ENCODE assay signal across 8 cellular contexts in the genomic region with DNA sequence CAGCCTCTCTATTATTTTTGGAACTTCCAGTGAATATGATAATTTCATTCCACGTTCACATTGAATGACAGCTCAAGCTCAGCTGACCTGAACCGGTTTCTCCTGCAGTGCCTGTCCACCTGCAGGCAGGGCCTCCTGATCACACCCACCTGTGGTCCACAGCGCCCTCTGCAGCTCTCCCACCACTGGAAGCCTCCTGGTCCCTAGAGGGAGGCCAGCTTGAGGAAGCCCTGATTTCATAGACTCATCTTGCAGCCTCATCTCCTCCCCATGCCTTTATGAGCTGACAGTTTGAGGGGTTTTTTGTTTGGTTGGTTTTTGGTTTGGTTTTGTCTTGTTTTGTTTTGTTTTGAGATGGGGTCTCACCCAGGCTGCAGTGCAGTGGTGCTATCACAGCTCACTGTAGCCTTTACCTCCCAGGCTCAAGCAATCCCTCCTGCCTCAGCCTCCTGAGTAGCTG.
DNase-seq lines count a peak whose midpoint lies in the region; ATAC-seq and TF ChIP-seq lines count a peak whose summit lies in the region.

No MANE protein-coding gene starts in this region.

- DNase-seq in SIG-M5 treated with dmso at 0.1 percent for 504 hours (lab: John Stamatoyannopoulos, UW; ENCODE audit: unreplicated experiment): peak; percentile 65
- no peak for DNase-seq in SIG-M5 (lab: John Stamatoyannopoulos, UW)
- DNase-seq in NAMALWA (ENCODE audit: low spot score): peak; percentile 76
- DNase-seq in T-helper 9 cell: peak; percentile 46
- DNase-seq in ecto neural progenitor cell (ENCODE audit: low spot score): peak; percentile 60
- DNase-seq in amniotic stem cell (lab: John Stamatoyannopoulos, UW): no peak

- no peak overlapping the region for H3K4me3 Mint-ChIP-seq in nephron

- H3K27ac Mint-ChIP-seq in nephron: no peak overlapping the region

- no peaks in the 10 kb centered on the region for H3K9me3 Mint-ChIP-seq in nephron

- H3K27me3 Mint-ChIP-seq in nephron (ENCODE audit: low read depth): no peaks in the 10 kb centered on the region

- H3K36me3 Mint-ChIP-seq in nephron (ENCODE audit: low read depth): no peaks in the 10 kb centered on the region

- ATAC-seq in GM18517 (IDR thresholded peaks at IDR 0.05; ENCODE audit: unreplicated experiment): no peak

- TF ChIP-seq CTCF in nephron (IDR thresholded peaks at IDR 0.05; ENCODE audit: unreplicated experiment in 3 of 3): peak; percentile 36 to 56 (median 42)

- H3K4me1 Mint-ChIP-seq in nephron: peaks cover 9% of the 10 kb centered on the region

Comparison
In these comparisons a context has a peak if more than half of its experiments do, and no peak if none do; other contexts are left out.
1. DNase-seq: peak in SIG-M5 treated with dmso at 0.1 percent for 504 hours (single experiment), NAMALWA (single experiment), T-helper 9 cell (single experiment) and ecto neural progenitor cell (single experiment); none in SIG-M5 (single experiment) and amniotic stem cell (single experiment).